Comparison of ENCODE assay signal across 8 cellular contexts in the genomic region with DNA sequence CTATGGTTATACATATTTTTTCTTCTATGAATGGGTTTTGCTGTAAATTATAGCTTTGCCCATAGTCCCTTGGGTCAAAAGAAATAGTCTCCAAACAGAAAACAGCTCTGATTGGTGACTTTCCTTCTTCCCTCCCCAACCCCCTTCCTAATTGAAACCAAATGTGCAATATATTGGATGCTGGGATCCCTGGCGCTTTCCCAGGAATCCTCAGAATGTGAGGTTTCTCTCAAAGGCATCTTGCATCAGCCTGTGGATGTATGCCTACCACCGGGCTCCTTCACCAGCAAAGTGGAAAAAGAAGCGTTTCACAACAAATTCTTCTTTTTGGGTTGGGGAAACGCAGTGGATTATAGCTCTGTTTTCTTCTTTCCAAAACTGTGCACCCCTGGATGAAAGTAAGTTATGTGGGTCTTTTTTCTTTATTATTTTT. TPM values are rescaled to one million over a fixed set of nuclear protein-coding genes. Genes with fewer than 3 reads are reported as not detected.
A peak's percentile ranks its signal among the peaks of the same experiment; 100 is the strongest.
DNase-seq lines count a peak whose midpoint lies in the region; ATAC-seq and TF ChIP-seq lines count a peak whose summit lies in the region.

TSS of gene DDR2 (plus strand) at position 231 of the 433 bp plus-strand sequence. CDS start 86,600 bp downstream, outside the sequence.

- H3K4me3 ChIP-seq in fibroblast of pulmonary artery (replicated peaks; ENCODE audit: low read depth, low read length): peak within 1 kb of the TSS; percentile 85

- TF ChIP-seq CTCF in AG09319 (IDR thresholded peaks at IDR 0.05; ENCODE audit: low read depth, low read length) (no peak), fibroblast of pulmonary artery (IDR thresholded peaks at IDR 0.05; ENCODE audit: low read length, missing control alignments) (no peak), omental fat pad (IDR thresholded peaks at IDR 0.05) (no peak), GM13977 (IDR thresholded peaks at IDR 0.05; ENCODE audit: extremely low read depth, insufficient read depth, missing control alignments) (no peak)

- in situ Hi-C loops in GM13977 (cut with MboI; ENCODE audit: low pct_unique_long_range_greater_than_20kb, low sequenced_read_pairs, unreplicated experiment): no loop called here

- ATAC-seq in omental fat pad (ENCODE audit: low FRiP score): peak; percentile 46
- ATAC-seq in HG02840 (IDR thresholded peaks at IDR 0.05; ENCODE audit: low FRiP score, unreplicated experiment): no peak

- DNase-seq in AG09319 (ENCODE audit: extremely low read depth, low read depth) (peak; percentile 95), RPMI7951 (ENCODE audit: low read depth) (peak; percentile 97), fibroblast of pulmonary artery (ENCODE audit: low read depth) (peak; percentile 97), omental fat pad (ENCODE audit: low spot score) (peak; percentile 51), COR-L47 (lab: John Stamatoyannopoulos, UW) (no peak), GM13977 (ENCODE audit: low spot score) (no peak), RKO (ENCODE audit: low spot score) (no peak)

RNA-seq across cellular contexts. Expression of gene DDR2, which starts in this region (rescaled TPM):
- total RNA-seq in RPMI7951 (2014; rRNA removed; shearing (Covaris generic)): 47.2 and 58.2 TPM in 2 replicates
- 100 to 1,000 TPM; 140 to 164 (median 145) TPM for total RNA-seq in omental fat pad

Comparison
In these comparisons a context has a peak if more than half of its experiments do, and no peak if none do; other contexts are left out.
1. DNase-seq: peak in AG09319 (single experiment), RPMI7951 (single experiment), fibroblast of pulmonary artery (single experiment) and omental fat pad (single experiment); none in COR-L47 (single experiment), GM13977 (single experiment) and RKO (single experiment).